Comparison of ENCODE assay signal across 1 cellular context in the genomic region with DNA sequence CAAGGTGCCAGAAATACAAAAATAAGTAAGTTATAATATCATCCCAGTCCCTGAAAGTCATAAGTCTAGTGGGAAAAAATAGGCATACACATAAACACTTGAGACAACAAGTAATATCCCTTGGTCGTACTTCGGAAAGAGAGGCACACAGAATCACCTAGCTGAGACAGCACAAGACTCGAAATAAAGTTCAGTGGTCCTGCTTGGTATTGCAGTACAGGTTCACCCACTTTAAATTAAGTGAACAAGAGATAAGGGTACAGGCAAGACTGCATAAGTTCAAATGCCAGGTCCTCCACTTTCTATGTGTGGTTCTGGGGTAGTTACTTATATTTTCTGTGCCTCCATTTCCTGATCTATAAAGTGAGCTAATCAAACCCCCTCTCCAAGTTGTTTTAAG.
TF ChIP-seq lines count a peak whose summit lies in the region.

No MANE protein-coding gene starts in this region.

TF ChIP-seq in GM12878, 131 proteins besides CTCF, POLR2A, EP300 and RAD21 (continued from another document):
- TF ChIP-seq, protein P1, sequence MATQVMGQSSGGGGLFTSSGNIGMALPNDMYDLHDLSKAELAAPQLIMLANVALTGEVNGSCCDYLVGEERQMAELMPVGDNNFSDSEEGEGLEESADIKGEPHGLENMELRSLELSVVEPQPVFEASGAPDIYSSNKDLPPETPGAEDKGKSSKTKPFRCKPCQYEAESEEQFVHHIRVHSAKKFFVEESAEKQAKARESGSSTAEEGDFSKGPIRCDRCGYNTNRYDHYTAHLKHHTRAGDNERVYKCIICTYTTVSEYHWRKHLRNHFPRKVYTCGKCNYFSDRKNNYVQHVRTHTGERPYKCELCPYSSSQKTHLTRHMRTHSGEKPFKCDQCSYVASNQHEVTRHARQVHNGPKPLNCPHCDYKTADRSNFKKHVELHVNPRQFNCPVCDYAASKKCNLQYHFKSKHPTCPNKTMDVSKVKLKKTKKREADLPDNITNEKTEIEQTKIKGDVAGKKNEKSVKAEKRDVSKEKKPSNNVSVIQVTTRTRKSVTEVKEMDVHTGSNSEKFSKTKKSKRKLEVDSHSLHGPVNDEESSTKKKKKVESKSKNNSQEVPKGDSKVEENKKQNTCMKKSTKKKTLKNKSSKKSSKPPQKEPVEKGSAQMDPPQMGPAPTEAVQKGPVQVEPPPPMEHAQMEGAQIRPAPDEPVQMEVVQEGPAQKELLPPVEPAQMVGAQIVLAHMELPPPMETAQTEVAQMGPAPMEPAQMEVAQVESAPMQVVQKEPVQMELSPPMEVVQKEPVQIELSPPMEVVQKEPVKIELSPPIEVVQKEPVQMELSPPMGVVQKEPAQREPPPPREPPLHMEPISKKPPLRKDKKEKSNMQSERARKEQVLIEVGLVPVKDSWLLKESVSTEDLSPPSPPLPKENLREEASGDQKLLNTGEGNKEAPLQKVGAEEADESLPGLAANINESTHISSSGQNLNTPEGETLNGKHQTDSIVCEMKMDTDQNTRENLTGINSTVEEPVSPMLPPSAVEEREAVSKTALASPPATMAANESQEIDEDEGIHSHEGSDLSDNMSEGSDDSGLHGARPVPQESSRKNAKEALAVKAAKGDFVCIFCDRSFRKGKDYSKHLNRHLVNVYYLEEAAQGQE (IDR thresholded peaks at IDR 0.05; ENCODE audit: low read depth, low read length), result no peak
- no peak for TF ChIP-seq TCF7 (IDR thresholded peaks at IDR 0.05; ENCODE audit: borderline replicate concordance)
- TF ChIP-seq, protein P2, sequence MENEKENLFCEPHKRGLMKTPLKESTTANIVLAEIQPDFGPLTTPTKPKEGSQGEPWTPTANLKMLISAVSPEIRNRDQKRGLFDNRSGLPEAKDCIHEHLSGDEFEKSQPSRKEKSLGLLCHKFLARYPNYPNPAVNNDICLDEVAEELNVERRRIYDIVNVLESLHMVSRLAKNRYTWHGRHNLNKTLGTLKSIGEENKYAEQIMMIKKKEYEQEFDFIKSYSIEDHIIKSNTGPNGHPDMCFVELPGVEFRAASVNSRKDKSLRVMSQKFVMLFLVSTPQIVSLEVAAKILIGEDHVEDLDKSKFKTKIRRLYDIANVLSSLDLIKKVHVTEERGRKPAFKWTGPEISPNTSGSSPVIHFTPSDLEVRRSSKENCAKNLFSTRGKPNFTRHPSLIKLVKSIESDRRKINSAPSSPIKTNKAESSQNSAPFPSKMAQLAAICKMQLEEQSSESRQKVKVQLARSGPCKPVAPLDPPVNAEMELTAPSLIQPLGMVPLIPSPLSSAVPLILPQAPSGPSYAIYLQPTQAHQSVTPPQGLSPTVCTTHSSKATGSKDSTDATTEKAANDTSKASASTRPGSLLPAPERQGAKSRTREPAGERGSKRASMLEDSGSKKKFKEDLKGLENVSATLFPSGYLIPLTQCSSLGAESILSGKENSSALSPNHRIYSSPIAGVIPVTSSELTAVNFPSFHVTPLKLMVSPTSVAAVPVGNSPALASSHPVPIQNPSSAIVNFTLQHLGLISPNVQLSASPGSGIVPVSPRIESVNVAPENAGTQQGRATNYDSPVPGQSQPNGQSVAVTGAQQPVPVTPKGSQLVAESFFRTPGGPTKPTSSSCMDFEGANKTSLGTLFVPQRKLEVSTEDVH (IDR thresholded peaks at IDR 0.05; ENCODE audit: low read depth, partially characterized antibody), result no peak
- no peak for TF ChIP-seq MEF2B (IDR thresholded peaks at IDR 0.05; ENCODE audit: partially characterized antibody, poor library complexity, severe bottlenecking)
- no peak for TF ChIP-seq JUND (IDR thresholded peaks at IDR 0.05; ENCODE audit: low read depth, low read length)
- no peak for TF ChIP-seq NBN (IDR thresholded peaks at IDR 0.05)
- no peak for TF ChIP-seq CEBPB (IDR thresholded peaks at IDR 0.05; ENCODE audit: borderline replicate concordance in 1 of 2, low read depth in 2 of 2, low read length in 2 of 2)
- TF ChIP-seq YY1 (IDR thresholded peaks at IDR 0.05; ENCODE audit: low read depth, low read length), result no peak
- TF ChIP-seq TCF3 (IDR thresholded peaks at IDR 0.05; ENCODE audit: borderline replicate concordance, insufficient read depth, low read depth, low read length), result no peak
